In genomic region chr15:59371458-59372351, GRCh38 we compare ENCODE assay signal across 8 cellular contexts. TPM values are rescaled to one million over a fixed set of nuclear protein-coding genes. Genes with fewer than 3 reads are reported as not detected.
DNase-seq lines count a peak whose midpoint lies in the region; ATAC-seq and TF ChIP-seq lines count a peak whose summit lies in the region.

No MANE protein-coding gene starts in this region.

- peak overlapping the region; percentile 78 for H3K4me3 ChIP-seq in AG09309 (ENCODE audit: control insufficient read depth, low read depth, low read length)
- H3K4me3 ChIP-seq in gastroesophageal sphincter, result peak overlapping the region; percentile 88
- peak overlapping the region; percentile 75 to 91 for H3K4me3 ChIP-seq in neuronal stem cell (ENCODE audit: low read length in 2 of 2)

- peaks cover 12% of the 10 kb centered on the region for H3K4me1 Mint-ChIP-seq in activated CD8-positive, alpha-beta T cell treated with anti-CD3 and anti-CD28 coated beads for 36 hours (ENCODE audit: low read depth)

- no peak overlapping the region for H3K4ac ChIP-seq in neuronal stem cell (ENCODE audit: low read length)

- peaks cover 1% of the 10 kb centered on the region for H3K36me3 Mint-ChIP-seq in activated CD8-positive, alpha-beta T cell treated with anti-CD3 and anti-CD28 coated beads for 36 hours (ENCODE audit: low read depth)

- no peak overlapping the region for H4K91ac ChIP-seq in neuronal stem cell (ENCODE audit: low read depth, low read length, poor library complexity)

- H3K18ac ChIP-seq in neuronal stem cell (ENCODE audit: low read length), result peak overlapping the region; percentile 94

- no peaks in the 10 kb centered on the region for H3K79me1 ChIP-seq in neuronal stem cell (ENCODE audit: low read depth, low read length)

- H3K9me3 Mint-ChIP-seq in activated CD8-positive, alpha-beta T cell treated with anti-CD3 and anti-CD28 coated beads for 36 hours, result no peaks in the 10 kb centered on the region

- H3K27ac Mint-ChIP-seq in activated CD8-positive, alpha-beta T cell treated with anti-CD3 and anti-CD28 coated beads for 36 hours, result peak overlapping the region; percentile 59

- peak overlapping the region; percentile 90 to 100 (median 94) for H3K27ac ChIP-seq in gastroesophageal sphincter
- no peak overlapping the region for H3K27ac ChIP-seq in neuronal stem cell (replicated peaks; ENCODE audit: low read length)

- H3K36me3 ChIP-seq in gastroesophageal sphincter, result no peaks in the 10 kb centered on the region
- no peaks in the 10 kb centered on the region for H3K36me3 ChIP-seq in neuronal stem cell (replicated peaks in 1 of 2; ENCODE audit: control insufficient read depth in 2 of 2, insufficient read depth in 2 of 2, low read length in 2 of 2)

- H3K9ac ChIP-seq in neuronal stem cell (ENCODE audit: low read depth, low read length, poor library complexity), result peak overlapping the region; percentile 80

- H4K8ac ChIP-seq in neuronal stem cell (ENCODE audit: low read depth, low read length), result no peak overlapping the region

- no peak overlapping the region for H3K14ac ChIP-seq in neuronal stem cell (ENCODE audit: low read length)

- H2AK5ac ChIP-seq in neuronal stem cell (ENCODE audit: low read depth, low read length), result no peak overlapping the region

- CTCF ChIA-PET in activated CD8-positive, alpha-beta T cell treated with anti-CD3 and anti-CD28 coated beads for 36 hours (lab: Charles Lee), result interaction anchor here (1.2 kb wide), 1 partner anchor 153 kb away, joined by 3 read pairs; no protein-coding TSS in a partner anchor

- H3K4me3 Mint-ChIP-seq in activated CD8-positive, alpha-beta T cell treated with anti-CD3 and anti-CD28 coated beads for 36 hours, result peak overlapping the region; percentile 82

- peak overlapping the region; percentile 87 for H3K23ac ChIP-seq in neuronal stem cell (ENCODE audit: low read depth, low read length, poor library complexity)

- POLR2A ChIA-PET in activated CD8-positive, alpha-beta T cell treated with anti-CD3 and anti-CD28 coated beads for 36 hours (lab: Charles Lee), result no interaction called here

- intact Hi-C loops in activated CD8-positive, alpha-beta T cell treated with anti-CD3 and anti-CD28 coated beads for 36 hours (cut with micrococcal nuclease), result no loop called here

- peak overlapping the region; percentile 99 for H3K4me2 ChIP-seq in neuronal stem cell (ENCODE audit: insufficient read depth, low read length, poor library complexity, severe bottlenecking)

- H2BK15ac ChIP-seq in neuronal stem cell (ENCODE audit: low read length), result no peak overlapping the region

- H3K9me3 ChIP-seq in gastroesophageal sphincter (no peaks in the 10 kb centered on the region), neuronal stem cell (replicated peaks in 1 of 2; ENCODE audit: control insufficient read depth in 2 of 2, insufficient read depth in 1 of 2, low read depth in 1 of 2, low read length in 2 of 2) (no peaks in the 10 kb centered on the region)

- H2BK5ac ChIP-seq in neuronal stem cell (ENCODE audit: low read length), result no peak overlapping the region

- no peak for TF ChIP-seq CTCF in AG09309 (IDR thresholded peaks at IDR 0.05; ENCODE audit: control insufficient read depth, insufficient read depth, low read depth, low read length, missing control alignments)
- no peak for TF ChIP-seq CTCF in activated CD8-positive, alpha-beta T cell treated with anti-CD3 and anti-CD28 coated beads for 36 hours (IDR thresholded peaks at IDR 0.05)
- TF ChIP-seq CTCF in gastroesophageal sphincter (IDR thresholded peaks at IDR 0.05), result no peak

- no peak for TF ChIP-seq POLR2A in gastroesophageal sphincter (IDR thresholded peaks at IDR 0.05)

- WGBS in gastroesophageal sphincter (ENCODE audit: low coverage in 1 of 2), 2 donors, result 0 to 34% methylated on average over 2 to 6 of the region's 93 CpGs
- no CpG with 5 or more reads among the region's 93 CpGs for WGBS in neuronal stem cell (ENCODE audit: extremely low coverage in 2 of 2, insufficient read length in 2 of 2, insufficient replicate concordance in 1 of 2), 2 donors

- no peak overlapping the region for H2BK12ac ChIP-seq in neuronal stem cell (ENCODE audit: low read length)

- H3K27me3 Mint-ChIP-seq in activated CD8-positive, alpha-beta T cell treated with anti-CD3 and anti-CD28 coated beads for 36 hours, result peaks cover 52% of the 10 kb centered on the region

- H3K4me1 ChIP-seq in gastroesophageal sphincter, result peaks cover 0 to 21% (median 5%) of the 10 kb centered on the region in 3 donors
- H3K4me1 ChIP-seq in neuronal stem cell (ENCODE audit: control insufficient read depth in 2 of 2, insufficient read depth in 1 of 2, low read depth in 1 of 2, low read length in 2 of 2), result peaks cover 0 to 2% of the 10 kb centered on the region in 2 donors

- TF ChIP-seq EP300 in gastroesophageal sphincter (IDR thresholded peaks at IDR 0.05), result no peak

- peak overlapping the region; percentile 97 for H2AFZ ChIP-seq in neuronal stem cell (ENCODE audit: low read length)

- H2BK120ac ChIP-seq in neuronal stem cell (ENCODE audit: low read depth, low read length), result no peak overlapping the region

- DNase-seq in AG09309 (ENCODE audit: low read depth) (no peak), neuronal stem cell (ENCODE audit: low spot score) (no peak), H4 (ENCODE audit: low spot score) (no peak), mesenteric fat pad (ENCODE audit: low spot score) (no peak)
- peak; percentile 30 for DNase-seq in activated CD8-positive, alpha-beta T cell treated with anti-CD3 and anti-CD28 coated beads for 36 hours

- ATAC-seq in GM18868 (IDR thresholded peaks at IDR 0.05; ENCODE audit: unreplicated experiment) (peak; percentile 17), HG03460 (IDR thresholded peaks at IDR 0.05; ENCODE audit: unreplicated experiment) (peak; percentile 19), gastroesophageal sphincter (peak; percentile 40)
- ATAC-seq in activated CD8-positive, alpha-beta T cell treated with anti-CD3 and anti-CD28 coated beads for 36 hours, result peak; percentile 68

- no peaks in the 10 kb centered on the region for H3K27me3 ChIP-seq in gastroesophageal sphincter
- H3K27me3 ChIP-seq in neuronal stem cell (ENCODE audit: control insufficient read depth in 3 of 3, insufficient read depth in 3 of 3, low read depth in 1 of 3, low read length in 3 of 3), result peaks cover 0 to 7% (median 0%) of the 10 kb centered on the region in 3 experiments

RNA-seq across cellular contexts. Expression of gene MYO1E, which starts 1.0 kb away (rescaled TPM):
- total RNA-seq in activated CD8-positive, alpha-beta T cell treated with anti-CD3 and anti-CD28 coated beads for 36 hours, result 10 to 100 TPM; 20.3 to 22.7 TPM
- total RNA-seq in gastroesophageal sphincter (10 to 100 TPM; 49.7 to 76.1 (median 65.6) TPM), mesenteric fat pad (68.7 TPM)
- 7.1 TPM for polyA plus RNA-seq in neuronal stem cell (2013, experiment 1 of 2)
- 7.4 TPM for polyA plus RNA-seq in neuronal stem cell (2013, experiment 2 of 2)
- total RNA-seq in H4 (2014; rRNA removed; shearing (Covaris generic)), result 9.2 and 18.4 TPM in 2 replicates

Comparison
In these comparisons a context has a peak if more than half of its experiments do, and no peak if none do; other contexts are left out.
1. ATAC-seq: peak in every context shown above with its lines; median percentile 68 in activated CD8-positive, alpha-beta T cell treated with anti-CD3 and anti-CD28 coated beads for 36 hours; 40 in gastroesophageal sphincter; 19 in HG03460; 17 in GM18868.